10 cellular contexts compared by ENCODE assay signal in the genomic region with DNA sequence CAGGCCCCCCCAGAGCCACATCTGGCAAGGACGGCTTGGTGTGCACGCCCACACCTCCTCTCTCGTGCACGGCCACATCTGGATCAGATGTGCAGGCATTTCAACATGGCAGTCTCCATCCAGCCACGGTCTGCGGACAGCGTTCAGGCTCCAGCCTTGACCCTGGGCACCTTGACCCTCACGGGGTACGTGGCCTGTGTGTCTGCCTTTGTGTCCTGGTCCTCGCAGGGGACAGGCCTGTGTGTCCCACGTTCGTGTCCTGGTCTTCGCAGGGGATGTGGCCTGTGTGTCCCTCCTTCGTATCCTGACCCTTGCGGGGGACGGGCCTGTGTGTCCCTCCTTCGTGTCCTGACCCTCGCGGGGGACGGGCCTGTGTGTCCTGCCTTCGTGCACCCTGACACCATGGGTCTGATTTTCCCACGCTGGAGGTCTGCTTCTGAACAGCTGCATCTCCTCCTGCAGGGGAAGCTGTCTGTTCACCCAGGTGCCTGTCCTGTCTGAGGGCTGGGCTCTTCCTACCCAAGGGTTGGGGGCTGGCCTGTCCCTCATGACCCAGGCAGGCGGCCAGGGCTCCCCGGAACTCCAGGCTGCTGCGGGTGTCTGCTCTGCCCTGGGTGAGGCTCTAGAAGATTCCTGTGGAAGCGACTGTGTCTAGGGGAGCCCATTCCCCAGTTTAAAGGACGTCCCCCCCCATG. TPM values are rescaled to one million over a fixed set of nuclear protein-coding genes. Genes with fewer than 3 reads are reported as not detected.
DNase-seq lines count a peak whose midpoint lies in the region; ATAC-seq lines count a peak whose summit lies in the region.
"Had no signal": no experiment of that assay in that cellular context is flagged by ENCODE, and none has a peak within 500 bp of the region (broad histone marks: within the 10 kb centered on the region; RNA-seq: fewer than 3 reads in every experiment).

No MANE protein-coding gene starts in this region.

- H3K4me1 ChIP-seq in GM23248 (ENCODE audit: insufficient read depth): peaks cover 25% of the 10 kb centered on the region

- DNase-seq in GM23248 (no peak), left ventricle myocardium superior (peak; percentile 24), sciatic nerve (ENCODE audit: low spot score) (peak; percentile 51), HuH-7 (ENCODE audit: low spot score) (no peak), SHP77 treated with DMSO at 0.1 percent for 48 hours (lab: John Stamatoyannopoulos, UW) (no peak)
- DNase-seq in activated CD8-positive, alpha-beta memory T cell treated with anti-CD3 and anti-CD28 coated beads, Interleukin-2, amount 50 U/mL, for 4 hours: peak; percentile 17
- no peak for DNase-seq in stimulated activated CD4-positive, alpha-beta T cell treated with anti-CD3 and anti-CD28 coated beads, Interleukin-15, amount 100 ng/mL, for 24 hours
- DNase-seq: MM.1S, NCI-H774 had no signal

- no peak overlapping the region for H2AFZ ChIP-seq in GM23248

- H3K36me3 ChIP-seq in GM23248 (ENCODE audit: low read depth): no peaks in the 10 kb centered on the region
- H3K36me3 ChIP-seq: left lung had no signal

- peak overlapping the region; percentile 21 for H3K9ac ChIP-seq in GM23248

- no peaks in the 10 kb centered on the region for H4K20me1 ChIP-seq in GM23248 (ENCODE audit: insufficient read depth)

- no peaks in the 10 kb centered on the region for H3K9me3 ChIP-seq in GM23248 (ENCODE audit: low read depth)
- H3K9me3 ChIP-seq: left lung had no signal

- H3K4me3 ChIP-seq in GM23248: no peak overlapping the region
- H3K4me3 ChIP-seq: left lung had no signal

- H3F3A ChIP-seq in GM23248 (ENCODE audit: insufficient read depth): peaks cover 8% of the 10 kb centered on the region; the same call in 1 of the 2 replicates

- no peaks in the 10 kb centered on the region for H3K9me2 ChIP-seq in GM23248 (ENCODE audit: insufficient read depth)

- in situ Hi-C loops in GM23248 (cut with MboI): no loop called here

- ATAC-seq in left ventricle myocardium superior (no peak), sciatic nerve (no peak)

- H3K4me2 ChIP-seq in GM23248 (ENCODE audit: unreplicated experiment): peak overlapping the region; percentile 12

- no peaks in the 10 kb centered on the region for H3K27me3 ChIP-seq in GM23248 (replicated peaks; ENCODE audit: insufficient read depth)
- H3K27me3 ChIP-seq: left lung had no signal

- intact Hi-C loops in left ventricle myocardium superior (cut with micrococcal nuclease) (no loop called here), sciatic nerve (cut with DNase I) (no loop called here)

- peak overlapping the region; percentile 43 for H3K27ac ChIP-seq in GM23248
- H3K27ac ChIP-seq: left lung had no signal

- WGBS in GM23248 (ENCODE audit: low coverage in 1 of 2, low lambda C conversion rate in 2 of 2, missing lambda C conversion rate in 2 of 2), 2 experiments: 79 to 83% methylated on average over 19 to 26 of the region's 27 CpGs

- H3K79me2 ChIP-seq in GM23248 (ENCODE audit: insufficient read depth): peaks cover 89% of the 10 kb centered on the region

RNA-seq across cellular contexts. Expression of gene RASA3, which starts 25.3 kb away (rescaled TPM):
- total RNA-seq in GM23248 (2014; rRNA removed; shearing (Covaris generic)): 36.7 and 46.2 TPM in 2 replicates
- 30.0 and 34.3 TPM in 2 replicates for polyA plus RNA-seq in GM23248 (2016; fragmentation: Nextera tagmentation; extraction: Ambion mirVana)
- total RNA-seq in left ventricle myocardium superior (12.3 TPM), sciatic nerve (47.6 TPM)

Comparison
In these comparisons a context has a peak if more than half of its experiments do, and no peak if none do; other contexts are left out.
1. DNase-seq: peak in activated CD8-positive, alpha-beta memory T cell treated with anti-CD3 and anti-CD28 coated beads, Interleukin-2, amount 50 U/mL, for 4 hours (single experiment), left ventricle myocardium superior (single experiment) and sciatic nerve (single experiment); none in GM23248 (single experiment), HuH-7 (single experiment), SHP77 treated with DMSO at 0.1 percent for 48 hours (single experiment) and stimulated activated CD4-positive, alpha-beta T cell treated with anti-CD3 and anti-CD28 coated beads, Interleukin-15, amount 100 ng/mL, for 24 hours (single experiment).